8 cellular contexts compared by ENCODE assay signal in the genomic region with DNA sequence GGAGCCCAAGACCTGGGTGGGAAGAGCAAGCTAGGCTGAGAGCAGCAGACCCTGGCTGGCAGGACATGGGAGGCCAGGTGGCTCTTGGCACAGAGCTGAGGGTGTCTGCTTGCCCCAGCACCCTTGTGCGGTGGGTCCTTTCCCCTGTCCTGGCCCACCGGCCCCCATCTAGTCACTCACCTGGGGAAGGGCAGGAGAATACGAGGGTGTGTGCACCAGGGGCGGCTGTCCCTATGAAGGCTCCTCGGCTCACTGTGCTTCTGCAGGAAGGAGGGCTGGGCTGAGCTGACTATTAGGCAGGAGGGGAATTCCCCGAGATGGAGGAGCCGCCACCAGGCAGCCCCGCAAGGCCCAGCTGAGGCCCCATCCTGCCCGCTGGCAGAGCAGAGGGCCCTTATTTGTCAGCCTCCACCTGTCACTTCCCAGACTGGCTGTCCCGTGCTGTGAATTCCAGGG. TPM values are rescaled to one million over a fixed set of nuclear protein-coding genes. Genes with fewer than 3 reads are reported as not detected.
DNase-seq lines count a peak whose midpoint lies in the region; ATAC-seq and TF ChIP-seq lines count a peak whose summit lies in the region.

No MANE protein-coding gene starts in this region.

- H3K27me3 Mint-ChIP-seq in activated naive CD8-positive, alpha-beta T cell treated with anti-CD3 and anti-CD28 coated beads for 36 hours = no peaks in the 10 kb centered on the region

- peak overlapping the region; percentile 42 for H3K4me3 ChIP-seq in SJCRH30

- H3K9me3 ChIP-seq in SJCRH30 (replicated peaks) = no peaks in the 10 kb centered on the region

- H3K27me3 ChIP-seq in SJCRH30 = no peaks in the 10 kb centered on the region

- in situ Hi-C loops in GM13977 (cut with MboI; ENCODE audit: low pct_unique_long_range_greater_than_20kb, low sequenced_read_pairs, unreplicated experiment) = no loop called here

- H3K4me1 Mint-ChIP-seq in activated naive CD8-positive, alpha-beta T cell treated with anti-CD3 and anti-CD28 coated beads for 36 hours = peaks cover 59% of the 10 kb centered on the region

- peaks cover 8% of the 10 kb centered on the region for H3K36me3 Mint-ChIP-seq in activated naive CD8-positive, alpha-beta T cell treated with anti-CD3 and anti-CD28 coated beads for 36 hours

- ATAC-seq in HG02588 (IDR thresholded peaks at IDR 0.05; ENCODE audit: unreplicated experiment) = peak; percentile 63

- H3K27ac ChIP-seq in SJCRH30 = peak overlapping the region; percentile 34

- TF ChIP-seq CTCF in GM13977 (IDR thresholded peaks at IDR 0.05; ENCODE audit: extremely low read depth, insufficient read depth, missing control alignments) = no peak

- H3K9me3 Mint-ChIP-seq in activated naive CD8-positive, alpha-beta T cell treated with anti-CD3 and anti-CD28 coated beads for 36 hours = no peaks in the 10 kb centered on the region

- H3K4me3 Mint-ChIP-seq in activated naive CD8-positive, alpha-beta T cell treated with anti-CD3 and anti-CD28 coated beads for 36 hours = peak overlapping the region; percentile 73

- no peaks in the 10 kb centered on the region for H3K36me3 ChIP-seq in SJCRH30

- DNase-seq in GM13977 (ENCODE audit: low spot score) (peak; percentile 71), SJCRH30 (peak; percentile 68 to 70), NCI-H2081 (lab: John Stamatoyannopoulos, UW) (no peak), epidermal melanocyte (ENCODE audit: insufficient read length, low spot score) (no peak), NOMO-1 treated with DMSO at 0.1 percent for 48 hours (lab: John Stamatoyannopoulos, UW; ENCODE audit: unreplicated experiment) (no peak)
- peak; percentile 77 for DNase-seq in activated naive CD8-positive, alpha-beta T cell treated with anti-CD3 and anti-CD28 coated beads for 36 hours
- peak; percentile 62 for DNase-seq in stimulated activated CD4-positive, alpha-beta T cell treated with anti-CD3 and anti-CD28 coated beads, Interleukin-12 subunit alpha, Interleukin-12 subunit beta, amount 100 ng/mL, for 4 hours

- H3K4me1 ChIP-seq in SJCRH30 = peaks cover 44% of the 10 kb centered on the region

- peak overlapping the region; percentile 59 for H3K27ac Mint-ChIP-seq in activated naive CD8-positive, alpha-beta T cell treated with anti-CD3 and anti-CD28 coated beads for 36 hours

RNA-seq across cellular contexts. Expression of a gene that starts 6.1 kb away (rescaled TPM):
- 56.3 and 57.4 TPM in 2 replicates for total RNA-seq in SJCRH30 (2014; rRNA removed; shearing (Covaris generic))
- 100 to 1,000 TPM; 185 to 189 TPM for total RNA-seq in activated naive CD8-positive, alpha-beta T cell treated with anti-CD3 and anti-CD28 coated beads for 36 hours

Comparison
In these comparisons a context has a peak if more than half of its experiments do, and no peak if none do; other contexts are left out.
1. DNase-seq: peak in GM13977 (single experiment), SJCRH30 (2 of 2), activated naive CD8-positive, alpha-beta T cell treated with anti-CD3 and anti-CD28 coated beads for 36 hours (single experiment) and stimulated activated CD4-positive, alpha-beta T cell treated with anti-CD3 and anti-CD28 coated beads, Interleukin-12 subunit alpha, Interleukin-12 subunit beta, amount 100 ng/mL, for 4 hours (single experiment); none in NCI-H2081 (0 of 2), epidermal melanocyte (single experiment) and NOMO-1 treated with DMSO at 0.1 percent for 48 hours (single experiment).